Comparison of ENCODE assay signal across 33 cellular contexts in the genomic region with DNA sequence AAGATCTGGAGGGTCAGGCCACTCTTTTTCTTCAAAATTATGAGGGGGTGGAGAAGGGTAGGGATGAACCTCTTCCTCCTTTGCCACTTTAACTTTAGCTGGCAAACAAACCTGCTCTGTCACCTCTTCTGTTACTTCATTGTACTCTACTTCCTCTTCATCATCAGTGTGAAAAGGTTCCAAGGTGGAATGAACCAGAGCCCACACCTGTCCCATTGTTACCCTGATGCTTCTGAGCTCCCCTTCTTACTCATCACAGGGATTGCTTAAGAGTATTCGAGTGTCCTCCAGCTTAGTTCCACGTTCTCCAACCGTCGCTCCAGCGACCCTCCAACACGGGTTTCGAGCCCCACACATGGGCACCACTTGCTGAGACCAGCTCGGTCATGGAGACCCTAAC.
"Had no signal": no experiment of that assay in that cellular context is flagged by ENCODE, and none has a peak within 500 bp of the region (broad histone marks: within the 10 kb centered on the region; RNA-seq: fewer than 3 reads in every experiment).

No MANE protein-coding gene starts in this region.

- ATAC-seq: activated CD4-positive, CD25-positive, alpha-beta regulatory T cell treated with anti-CD3 and anti-CD28 coated beads, Interleukin-2, amount 50 U/mL, for 24 hours; activated CD8-positive, alpha-beta T cell treated with anti-CD3 and anti-CD28 coated beads for 36 hours; activated naive CD8-positive, alpha-beta T cell treated with anti-CD3 and anti-CD28 coated beads, Interleukin-2, amount 50 U/mL, for 24 hours; activated T-cell treated with anti-CD3 and anti-CD28 coated beads, Interleukin-2, amount 50 U/mL, for 4 hours; activated T-helper 17 cell treated with anti-CD3 and anti-CD28 coated beads, Interleukin-2, amount 50 U/mL, for 72 hours; body of pancreas; gastroesophageal sphincter; T-helper 17 cell had no signal

- H3K36me3 ChIP-seq: colonic mucosa had no signal

- H3K9me3 ChIP-seq: adrenal gland, body of pancreas, colonic mucosa, esophagus squamous epithelium, gastroesophageal sphincter had no signal

- H3K27ac ChIP-seq: adrenal gland, body of pancreas, cardiac muscle cell, colonic mucosa, gastroesophageal sphincter, WERI-Rb-1 had no signal

- H3K27me3 ChIP-seq: adrenal gland, body of pancreas, cardiac muscle cell, colonic mucosa, esophagus squamous epithelium, gastroesophageal sphincter had no signal

- DNase-seq: activated B cell treated with CpG ODN at 0.5 μM for 24 hours; activated CD4-positive, alpha-beta T cell treated with anti-CD3 and anti-CD28 coated beads for 48 hours; activated CD4-positive, alpha-beta T cell treated with anti-CD3 and anti-CD28 coated beads, Interleukin-2, amount 50 U/mL, for 1 hour; activated CD4-positive, alpha-beta T cell treated with anti-CD3 and anti-CD28 coated beads, Interleukin-2, amount 50 U/mL, for 48 hours; activated CD8-positive, alpha-beta memory T cell treated with anti-CD3 and anti-CD28 coated beads for 24 hours; activated CD8-positive, alpha-beta T cell treated with anti-CD3 and anti-CD28 coated beads for 36 hours; activated effector memory CD4-positive, alpha-beta T cell treated with Interleukin-2 at 50 U/mL for 16 hours; activated gamma-delta T cell treated with Interleukin-2 at 50 U/mL for 16 hours; activated naive CD4-positive, alpha-beta T cell treated with Interleukin-2 at 50 U/mL for 16 hours; activated naive CD8-positive, alpha-beta T cell treated with anti-CD3 and anti-CD28 coated beads for 36 hours; activated naive CD8-positive, alpha-beta T cell treated with anti-CD3 and anti-CD28 coated beads, Interleukin-2, amount 50 U/mL, for 24 hours; activated T-cell treated with anti-CD3 and anti-CD28 coated beads, Interleukin-2, amount 50 U/mL, for 4 hours; adrenal gland; amygdala; aorta; body of pancreas; central memory CD4-positive, alpha-beta T cell; cerebellar nuclear complex; colonic mucosa; effector memory CD4-positive, alpha-beta T cell; endodermal cell; erythroblast; esophagus squamous epithelium; foreskin melanocyte; head of caudate nucleus; T-helper 1 cell; T-helper 17 cell; T1000; WERI-Rb-1 had no signal

- H3K4me3 ChIP-seq: adrenal gland, body of pancreas, cardiac muscle cell, colonic mucosa, esophagus squamous epithelium, gastroesophageal sphincter had no signal
